Comparison of ENCODE assay signal across 1 cellular context in the genomic region with DNA sequence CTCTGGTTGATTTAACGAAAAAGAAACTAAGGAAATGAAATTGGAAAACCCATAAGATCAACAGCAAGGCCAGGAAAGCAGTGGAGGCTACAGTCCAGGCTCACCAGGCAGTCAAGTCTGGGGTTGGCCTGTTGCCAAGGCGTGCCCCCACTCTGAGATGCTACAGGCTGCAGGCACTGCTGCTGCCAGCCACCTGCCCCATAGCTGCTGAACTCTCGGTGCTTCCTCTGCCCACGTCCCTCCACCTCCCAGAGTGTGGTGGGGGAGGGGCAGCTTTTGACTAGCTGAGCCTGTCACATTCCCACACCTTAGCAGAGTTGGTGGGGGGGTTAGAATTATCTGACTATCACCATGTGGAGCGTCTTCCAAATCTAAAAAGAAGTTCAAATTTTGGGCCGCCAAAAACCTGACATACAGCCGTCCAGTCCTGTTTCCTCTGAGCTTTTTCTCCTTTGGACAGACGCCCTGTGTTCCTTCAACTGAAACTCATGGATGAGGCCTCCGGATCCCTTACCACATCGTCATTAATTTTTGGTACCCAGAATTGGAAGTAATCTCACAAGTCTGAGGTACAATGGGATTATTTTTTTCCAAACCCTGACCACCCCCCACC.
TF ChIP-seq lines count a peak whose summit lies in the region.

No MANE protein-coding gene starts in this region.

TF ChIP-seq in SK-N-SH, 30 proteins besides CTCF, POLR2A, EP300 and RAD21 (continued from another document):
- TF ChIP-seq, protein P1, sequence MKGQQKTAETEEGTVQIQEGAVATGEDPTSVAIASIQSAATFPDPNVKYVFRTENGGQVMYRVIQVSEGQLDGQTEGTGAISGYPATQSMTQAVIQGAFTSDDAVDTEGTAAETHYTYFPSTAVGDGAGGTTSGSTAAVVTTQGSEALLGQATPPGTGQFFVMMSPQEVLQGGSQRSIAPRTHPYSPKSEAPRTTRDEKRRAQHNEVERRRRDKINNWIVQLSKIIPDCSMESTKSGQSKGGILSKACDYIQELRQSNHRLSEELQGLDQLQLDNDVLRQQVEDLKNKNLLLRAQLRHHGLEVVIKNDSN (IDR thresholded peaks at IDR 0.05; ENCODE audit: borderline replicate concordance, low read depth): no peak
- TF ChIP-seq MXI1 (IDR thresholded peaks at IDR 0.05; ENCODE audit: low read depth, low read length) (no peak), JUND (IDR thresholded peaks at IDR 0.05) (no peak), POLR2AphosphoS5 (IDR thresholded peaks at IDR 0.05; ENCODE audit: low read depth, low read length) (no peak)
